Comparison of ENCODE assay signal across 15 cellular contexts in the genomic region with DNA sequence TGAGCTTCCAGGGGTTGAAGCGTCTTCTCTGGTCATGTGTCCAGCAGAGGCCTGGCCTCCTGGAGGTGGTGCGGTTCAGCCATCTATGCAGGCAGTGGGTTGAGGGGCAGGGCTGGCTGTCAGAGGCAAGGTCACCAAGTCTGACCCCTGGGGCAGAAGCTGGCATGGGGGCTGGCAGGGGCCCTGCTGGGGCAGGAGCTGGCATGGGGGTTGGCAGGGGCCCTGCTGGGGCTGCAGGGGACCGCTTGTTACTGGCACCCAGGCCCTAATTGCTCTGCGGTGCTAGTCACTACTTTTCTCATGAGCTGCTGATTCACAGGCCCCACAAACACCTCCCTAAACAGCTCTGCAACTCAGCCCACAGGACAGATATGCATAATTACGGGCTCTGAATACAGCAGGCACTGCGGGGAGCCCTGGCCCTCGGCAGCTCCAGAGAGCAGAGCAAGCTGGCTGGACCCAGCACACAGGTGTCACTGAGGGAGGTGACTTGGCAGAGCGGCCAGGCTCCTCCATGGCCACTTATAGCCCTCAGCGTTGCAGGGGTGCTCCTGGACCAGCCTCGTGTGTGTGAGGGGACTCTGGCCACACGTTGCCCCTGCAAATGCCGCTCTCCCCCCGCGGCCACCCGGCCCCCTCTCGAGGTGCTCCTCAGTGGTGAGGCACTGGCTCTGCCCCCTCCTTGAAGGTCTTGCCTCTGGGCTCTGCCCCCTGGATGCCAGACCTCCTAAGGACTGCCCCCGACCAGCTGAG. TPM values are rescaled to one million over a fixed set of nuclear protein-coding genes. Genes with fewer than 3 reads are reported as not detected.
A peak's percentile ranks its signal among the peaks of the same experiment; 100 is the strongest.
DNase-seq lines count a peak whose midpoint lies in the region; ATAC-seq, FAIRE-seq and TF ChIP-seq lines count a peak whose summit lies in the region.
"Had no signal": no experiment of that assay in that cellular context is flagged by ENCODE, and none has a peak within 500 bp of the region (broad histone marks: within the 10 kb centered on the region; RNA-seq: fewer than 3 reads in every experiment).

No MANE protein-coding gene starts in this region.

- peak; percentile 45 for DNase-seq in DMS 273 (lab: John Stamatoyannopoulos, UW; ENCODE audit: unreplicated experiment)
- DNase-seq in DMS 273 treated with DMSO at 0.1 percent for 48 hours (lab: John Stamatoyannopoulos, UW), result no peak
- no peak for DNase-seq in GM23338 (ENCODE audit: low spot score)
- no peak for DNase-seq in T-helper 2 cell treated with Interferon-gamma antibody and Interleukin-4, amounts not matched to agents 5 μg/mL and 100 μg/mL, for 36 hours (ENCODE audit: low spot score)
- DNase-seq in HepG2 (ENCODE audit: low spot score), result no peak
- DNase-seq in RKO (ENCODE audit: low spot score), result no peak
- DNase-seq in NCI-H526 treated with DMSO at 0.1 percent for 48 hours (lab: John Stamatoyannopoulos, UW), result no peak
- DNase-seq in kidney glomerular epithelial cell (lab: John Stamatoyannopoulos, UW), result no peak
- DNase-seq: 8988T; activated CD8-positive, alpha-beta memory T cell treated with anti-CD3 and anti-CD28 coated beads, Interleukin-2, amount 50 U/mL, for 4 hours; brain microvascular endothelial cell; NCI-H1105; SW 1271 had no signal

- ATAC-seq in GM23338, result peak; percentile 9
- peak; percentile 6; the same call in 1 of the 3 replicates for ATAC-seq in HepG2

- H3F3A ChIP-seq in GM23338 (replicated peaks; ENCODE audit: low read depth), result 0 out of 2 replicates have a peak, but pooled peaks cover 9% of the 10 kb centered on the region

- intact Hi-C loops in HepG2 (cut with micrococcal nuclease; ENCODE audit: unreplicated experiment), result no loop called here

- H3K4me3 ChIP-seq in GM23338 (no peak overlapping the region), HepG2 (replicated peaks in 1 of 3; ENCODE audit: insufficient read depth in 1 of 3, low read depth in 2 of 3, low read length in 3 of 3) (no peak overlapping the region)

- no peaks in the 10 kb centered on the region for H3K36me3 ChIP-seq in GM23338 (ENCODE audit: insufficient read depth)
- no peaks in the 10 kb centered on the region for H3K36me3 ChIP-seq in HepG2 (replicated peaks in 1 of 2; ENCODE audit: control insufficient read depth in 1 of 2, insufficient read depth in 2 of 2, low read length in 2 of 2)
- H3K36me3 ChIP-seq: brain microvascular endothelial cell, right atrium auricular region, thoracic aorta had no signal

- H2AFZ ChIP-seq in GM23338, result no peak overlapping the region
- H2AFZ ChIP-seq in HepG2 (ENCODE audit: low read length), result no peak overlapping the region

- H3K27ac ChIP-seq in GM23338 (ENCODE audit: low read depth), result no peak overlapping the region
- no peak overlapping the region for H3K27ac ChIP-seq in HepG2 (ENCODE audit: extremely low read length, insufficient read depth, low read length)
- H3K27ac ChIP-seq: brain microvascular endothelial cell, right atrium auricular region, thoracic aorta had no signal

- no peak for TF ChIP-seq RAD21 in HepG2 (CRISPR knock-in tag; IDR thresholded peaks at IDR 0.05)

- WGBS in HepG2 (ENCODE audit: low lambda C conversion rate), result no CpG with 5 or more reads among the region's 17 CpGs

- H4K20me1 ChIP-seq in GM23338 (replicated peaks; ENCODE audit: insufficient read depth) (no peaks in the 10 kb centered on the region), HepG2 (ENCODE audit: insufficient read depth, low read length) (no peaks in the 10 kb centered on the region)

- H3K27ac Mint-ChIP-seq in GM23338, result no peak overlapping the region
- H3K27ac Mint-ChIP-seq in T-helper 2 cell treated with Interferon-gamma antibody and Interleukin-4, amounts not matched to agents 5 μg/mL and 100 μg/mL, for 36 hours, result peak overlapping the region; percentile 68

- no peak for TF ChIP-seq EP300 in HepG2 (IDR thresholded peaks at IDR 0.05; ENCODE audit: low read depth in 2 of 2, low read length in 2 of 2)
- no peak for TF ChIP-seq EP300 in HepG2 (CRISPR knock-in tag; IDR thresholded peaks at IDR 0.05; ENCODE audit: borderline replicate concordance)

- H3K9ac ChIP-seq in HepG2 (ENCODE audit: insufficient read depth, low read depth, low read length), result no peak overlapping the region

- POLR2A ChIA-PET in HepG2 (lab: Yijun Ruan, JAX), result interaction anchor here (3.4 kb wide), 1 partner anchor 11 kb away, joined by 27 read pairs; no protein-coding TSS in a partner anchor

- FAIRE-seq in HepG2 (lab: Jason Lieb, UNC), result no peak

- BruUV-seq in HepG2 (replicated peaks; lab: Mats Ljungman, UMichigan), result no TSS peak

- H3K4me3 Mint-ChIP-seq in GM23338, result peak overlapping the region; percentile 47
- H3K4me3 Mint-ChIP-seq in T-helper 2 cell treated with Interferon-gamma antibody and Interleukin-4, amounts not matched to agents 5 μg/mL and 100 μg/mL, for 36 hours, result peak overlapping the region; percentile 72

- H3K4me2 ChIP-seq in GM23338 (peak overlapping the region; percentile 82), HepG2 (ENCODE audit: low read depth, low read length) (no peak overlapping the region)

- H3K79me2 ChIP-seq in GM23338 (replicated peaks; ENCODE audit: insufficient read depth), result no peaks in the 10 kb centered on the region
- H3K79me2 ChIP-seq in HepG2 (ENCODE audit: insufficient read depth, low read length), result no peaks in the 10 kb centered on the region

- CTCF ChIA-PET in HepG2 (lab: Yijun Ruan, JAX; ENCODE audit: low intra/inter-chr PET ratio, low total read pairs), result no interaction called here

- H3K9me3 Mint-ChIP-seq in GM23338, result no peaks in the 10 kb centered on the region
- H3K9me3 Mint-ChIP-seq in T-helper 2 cell treated with Interferon-gamma antibody and Interleukin-4, amounts not matched to agents 5 μg/mL and 100 μg/mL, for 36 hours, result no peaks in the 10 kb centered on the region

- in situ Hi-C loops in HepG2 (cut with HindIII; ENCODE audit: extremely low pct_ligation_motif_present, low pct_unique_long_range_greater_than_20kb), result no loop called here

- TF ChIP-seq CTCF in GM23338 (conservative IDR thresholded peaks at IDR 0.05; ENCODE audit: low read depth in 2 of 2) (no peak), HepG2 (CRISPR knock-in tag; IDR thresholded peaks at IDR 0.05) (no peak)

- H3K4me1 ChIP-seq in GM23338 (ENCODE audit: insufficient read depth) (peaks cover 26% of the 10 kb centered on the region), HepG2 (ENCODE audit: insufficient read depth, low read length) (peaks cover 15% of the 10 kb centered on the region)

- no peaks in the 10 kb centered on the region; the same call in 2 of the 3 replicates for H3K36me3 Mint-ChIP-seq in GM23338 (ENCODE audit: low read depth)
- H3K36me3 Mint-ChIP-seq in T-helper 2 cell treated with Interferon-gamma antibody and Interleukin-4, amounts not matched to agents 5 μg/mL and 100 μg/mL, for 36 hours (ENCODE audit: low read depth), result no peaks in the 10 kb centered on the region

- H3K27me3 Mint-ChIP-seq in GM23338 (ENCODE audit: insufficient read depth, low read depth, poor library complexity), result peaks cover 60% of the 10 kb centered on the region
- H3K27me3 Mint-ChIP-seq in T-helper 2 cell treated with Interferon-gamma antibody and Interleukin-4, amounts not matched to agents 5 μg/mL and 100 μg/mL, for 36 hours (ENCODE audit: low read depth), result peaks cover 43% of the 10 kb centered on the region

- no peaks in the 10 kb centered on the region for H3K9me3 ChIP-seq in HepG2 (ENCODE audit: low read length)
- H3K9me3 ChIP-seq: right atrium auricular region, thoracic aorta had no signal

- no peak for TF ChIP-seq POLR2A in HepG2 (IDR thresholded peaks at IDR 0.05; ENCODE audit: insufficient read depth in 1 of 2, low read depth in 2 of 2, low read length in 2 of 2)

- no peaks in the 10 kb centered on the region for H3K9me2 ChIP-seq in GM23338 (ENCODE audit: insufficient read depth)

- H3K27me3 ChIP-seq in GM23338 (ENCODE audit: insufficient read depth) (peaks cover 53% of the 10 kb centered on the region), HepG2 (ENCODE audit: control insufficient read depth in 1 of 2, insufficient read depth in 2 of 2, low read length in 2 of 2) (peaks cover 20 to 83% of the 10 kb centered on the region in 2 experiments)

- H3K4me1 Mint-ChIP-seq in GM23338, result peaks cover 26% of the 10 kb centered on the region
- H3K4me1 Mint-ChIP-seq in T-helper 2 cell treated with Interferon-gamma antibody and Interleukin-4, amounts not matched to agents 5 μg/mL and 100 μg/mL, for 36 hours (ENCODE audit: low read depth), result peaks cover 9% of the 10 kb centered on the region

TF ChIP-seq in GM23338, 12 proteins besides CTCF, POLR2A, EP300 and RAD21 (continues in another document):
- TF ChIP-seq STAT1 (IDR thresholded peaks at IDR 0.05; ENCODE audit: unreplicated experiment), result no peak
- no peak for TF ChIP-seq CREB1 (CRISPR knock-in tag; IDR thresholded peaks at IDR 0.05; ENCODE audit: low read depth)

RNA-seq across cellular contexts. Expression of a gene that starts 32.6 kb away (rescaled TPM):
- total RNA-seq in GM23338 (2014; rRNA removed; shearing (Covaris generic)), result 0.58 and 0.97 TPM in 2 replicates
- polyA plus RNA-seq in GM23338 (2016; fragmentation: Nextera tagmentation; extraction: Ambion mirVana) (0.86 and 1.1 TPM in 2 replicates), HepG2 (2011; rRNA removed) (0.18 and 0.57 TPM in 2 replicates)
- 0.18 and 0.36 TPM in 2 replicates for total RNA-seq in HepG2 (2016; rRNA removed; fragmentation: Illumina TruSeq; extraction: Trizol)
- total RNA-seq in HepG2 (2016; cell fraction: cytosol; rRNA removed; fragmentation: Illumina TruSeq; extraction: Trizol; ENCODE audit: low read depth), result 0.30 TPM in 1 of 2 replicates, not detected in the other
- 0.16 and 0.24 TPM in 2 replicates for total RNA-seq in HepG2 (2016; cell fraction: insoluble cytoplasmic fraction; rRNA removed; fragmentation: Illumina TruSeq; extraction: Trizol)
- 0.37 and 0.48 TPM in 2 replicates for total RNA-seq in HepG2 (2016; cell fraction: membrane; rRNA removed; fragmentation: Illumina TruSeq; extraction: Trizol)
- not detected in 2 replicates for total RNA-seq in HepG2 (2016; cell fraction: nucleus; rRNA removed; fragmentation: Illumina TruSeq; extraction: Trizol)
- 0.08 and 0.18 TPM in 2 replicates for polyA plus RNA-seq in HepG2 (2011; cell fraction: cytosol; rRNA removed)
- polyA plus RNA-seq in HepG2 (2011; cell fraction: nucleus; rRNA removed), result 0.58 and 0.95 TPM in 2 replicates
- polyA plus RNA-seq in HepG2 (2012), result 0.87 and 3.8 TPM in 2 replicates
- polyA plus RNA-seq in HepG2 (2016; cell fraction: cytosol; fragmentation: Illumina TruSeq; extraction: Trizol; ENCODE audit: low read depth), result 0.68 and 0.69 TPM in 2 replicates
- 0.49 and 0.90 TPM in 2 replicates for polyA plus RNA-seq in HepG2 (2016; cell fraction: insoluble cytoplasmic fraction; fragmentation: Illumina TruSeq; extraction: Trizol; ENCODE audit: low read depth)
- polyA plus RNA-seq in HepG2 (2016; cell fraction: membrane; fragmentation: Illumina TruSeq; extraction: Trizol; ENCODE audit: low read depth), result 0.89 and 1.3 TPM in 2 replicates
- polyA plus RNA-seq in HepG2 (2016; cell fraction: nucleus; fragmentation: Illumina TruSeq; extraction: Trizol; ENCODE audit: insufficient read depth, low read depth), result 0.38 and 0.60 TPM in 2 replicates
- 0.12 and 0.68 TPM in 2 replicates for polyA minus RNA-seq in HepG2 (2011; rRNA and poly(A)+ RNA removed; ENCODE audit: low replicate concordance)
- polyA minus RNA-seq in HepG2 (2011; cell fraction: cytosol; rRNA and poly(A)+ RNA removed), result 0.30 TPM in 1 of 2 replicates, not detected in the other
- 0.25 TPM in 1 of 2 replicates, not detected in the other for polyA minus RNA-seq in HepG2 (2011; cell fraction: nucleus; rRNA and poly(A)+ RNA removed)
